9 cellular contexts compared by ENCODE assay signal in genomic region chr22:39292002-39292401, GRCh38. TPM values are rescaled to one million over a fixed set of nuclear protein-coding genes. Genes with fewer than 3 reads are reported as not detected.
A peak's percentile ranks its signal among the peaks of the same experiment; 100 is the strongest.
DNase-seq lines count a peak whose midpoint lies in the region; ATAC-seq and TF ChIP-seq lines count a peak whose summit lies in the region.
"Had no signal": no experiment of that assay in that cellular context is flagged by ENCODE, and none has a peak within 500 bp of the region (broad histone marks: within the 10 kb centered on the region; RNA-seq: fewer than 3 reads in every experiment).

No MANE protein-coding gene starts in this region.

- intact Hi-C loops in A673 (cut with micrococcal nuclease; ENCODE audit: unreplicated experiment) (no loop called here), left cardiac atrium (cut with DNase I) (no loop called here), prostate gland (cut with DNase I) (no loop called here)

- H3K27me3 Mint-ChIP-seq in T-helper 2 cell treated with Interferon-gamma antibody and Interleukin-4, amounts not matched to agents 5 μg/mL and 100 μg/mL, for 36 hours (ENCODE audit: low read depth) = no peaks in the 10 kb centered on the region

- 0 out of 2 replicates have a peak overlapping the region, but pooled peaks have one; percentile 21 for H3K9ac ChIP-seq in SK-N-SH

- ATAC-seq in left cardiac atrium = peak; percentile 4 to 5
- no peak for ATAC-seq in HG03342 (IDR thresholded peaks at IDR 0.05; ENCODE audit: unreplicated experiment)

- DNase-seq in A673 (ENCODE audit: low spot score) (peak; percentile 49), SK-N-SH (no peak), left cardiac atrium (no peak), prostate gland (ENCODE audit: low spot score) (no peak), DMS 273 (lab: John Stamatoyannopoulos, UW; ENCODE audit: unreplicated experiment) (no peak), globus pallidus (ENCODE audit: low spot score) (no peak)
- no peak for DNase-seq in T-helper 2 cell treated with Interferon-gamma antibody and Interleukin-4, amounts not matched to agents 5 μg/mL and 100 μg/mL, for 36 hours (ENCODE audit: low spot score)
- DNase-seq: activated naive CD4-positive, alpha-beta T cell treated with anti-CD3 and anti-CD28 coated beads, Interleukin-2, amount 50 U/mL, for 16 hours had no signal

- H3K27ac ChIP-seq in A673 (ENCODE audit: low read depth, low read length, poor library complexity, severe bottlenecking) (peak overlapping the region; percentile 69), SK-N-SH (ENCODE audit: low read depth in 2 of 2, low read length in 1 of 2) (peak overlapping the region in 1 of 2 experiments; percentile 61; a peak in 2 of 4 replicates), prostate gland (peak overlapping the region; percentile 61 to 71)

- H3K27me3 ChIP-seq in A673 (replicated peaks; ENCODE audit: insufficient read depth, low read depth, low read length, poor library complexity) (no peaks in the 10 kb centered on the region), SK-N-SH (ENCODE audit: insufficient read depth) (no peaks in the 10 kb centered on the region), prostate gland (replicated peaks; ENCODE audit: insufficient read depth) (no peaks in the 10 kb centered on the region)

- TF ChIP-seq POLR2A in prostate gland (IDR thresholded peaks at IDR 0.05) = no peak

- H3K4me3 ChIP-seq in A673 (ENCODE audit: low read depth, low read length, poor library complexity, severe bottlenecking) (no peak overlapping the region), SK-N-SH (ENCODE audit: low read depth in 2 of 2, low read length in 1 of 2) (no peak overlapping the region), prostate gland (no peak overlapping the region)

- no peaks in the 10 kb centered on the region for H3K9me3 ChIP-seq in A673 (ENCODE audit: low read depth, low read length, poor library complexity, severe bottlenecking)
- H3K9me3 ChIP-seq in SK-N-SH = no peaks in the 10 kb centered on the region
- no peaks in the 10 kb centered on the region for H3K9me3 ChIP-seq in prostate gland

- no peaks in the 10 kb centered on the region for H3K9me2 ChIP-seq in SK-N-SH

- peaks cover 20% of the 10 kb centered on the region for H3K4me1 ChIP-seq in A673 (ENCODE audit: insufficient read depth, low read length, poor library complexity, severe bottlenecking)
- peaks cover 0 to 7% of the 10 kb centered on the region in 2 experiments; a peak in 2 of 4 replicates for H3K4me1 ChIP-seq in SK-N-SH (ENCODE audit: control insufficient read depth in 1 of 2, insufficient read depth in 2 of 2, low read depth in 1 of 2, low read length in 1 of 2)
- peaks cover 23% of the 10 kb centered on the region for H3K4me1 ChIP-seq in prostate gland (replicated peaks)

- BruUV-seq in A673 (replicated peaks; lab: Mats Ljungman, UMichigan) = no TSS peak

- no peak for TF ChIP-seq RAD21 in SK-N-SH (IDR thresholded peaks at IDR 0.05; ENCODE audit: low read length)

- TF ChIP-seq CTCF in A673 (conservative IDR thresholded peaks at IDR 0.05; ENCODE audit: low read depth, low read length) = no peak
- TF ChIP-seq CTCF in SK-N-SH (IDR thresholded peaks at IDR 0.05) = no peak
- TF ChIP-seq CTCF in prostate gland (IDR thresholded peaks at IDR 0.05) = no peak

- CTCF ChIA-PET in A673 (lab: Charles Lee) (no interaction called here), SK-N-SH (lab: Yijun Ruan, JAX) (no interaction called here)

- no peaks in the 10 kb centered on the region for H4K20me1 ChIP-seq in SK-N-SH (ENCODE audit: insufficient read depth)

- no peak for TF ChIP-seq EP300 in SK-N-SH (IDR thresholded peaks at IDR 0.05; ENCODE audit: borderline replicate concordance in 1 of 2, low read depth in 1 of 2, low read length in 1 of 2)

- H3K4me1 Mint-ChIP-seq in T-helper 2 cell treated with Interferon-gamma antibody and Interleukin-4, amounts not matched to agents 5 μg/mL and 100 μg/mL, for 36 hours (ENCODE audit: low read depth) = no peaks in the 10 kb centered on the region

- no peak overlapping the region for H3K4me3 Mint-ChIP-seq in T-helper 2 cell treated with Interferon-gamma antibody and Interleukin-4, amounts not matched to agents 5 μg/mL and 100 μg/mL, for 36 hours

- no peaks in the 10 kb centered on the region for H3F3A ChIP-seq in SK-N-SH (replicated peaks; ENCODE audit: insufficient read depth)

- H3K36me3 ChIP-seq in A673 (ENCODE audit: insufficient read depth, low read length, poor library complexity, severe bottlenecking) = no peaks in the 10 kb centered on the region
- no peaks in the 10 kb centered on the region for H3K36me3 ChIP-seq in SK-N-SH (replicated peaks in 1 of 2; ENCODE audit: control insufficient read depth in 1 of 2, insufficient read depth in 2 of 2, low read length in 1 of 2)
- H3K36me3 ChIP-seq in prostate gland = no peaks in the 10 kb centered on the region

- POLR2A ChIA-PET in A673 (lab: Charles Lee; ENCODE audit: low non-redundant PET) (interaction anchor here (1.2 kb wide), 1 partner anchor 27 kb away, joined by 4 read pairs; the partner anchor contains the start of gene RPL3), SK-N-SH (lab: Yijun Ruan, JAX) (no interaction called here)

- H3K36me3 Mint-ChIP-seq in T-helper 2 cell treated with Interferon-gamma antibody and Interleukin-4, amounts not matched to agents 5 μg/mL and 100 μg/mL, for 36 hours (ENCODE audit: low read depth) = no peaks in the 10 kb centered on the region

- H3K9me3 Mint-ChIP-seq in T-helper 2 cell treated with Interferon-gamma antibody and Interleukin-4, amounts not matched to agents 5 μg/mL and 100 μg/mL, for 36 hours = no peaks in the 10 kb centered on the region

- no peak overlapping the region for H3K27ac Mint-ChIP-seq in T-helper 2 cell treated with Interferon-gamma antibody and Interleukin-4, amounts not matched to agents 5 μg/mL and 100 μg/mL, for 36 hours

- no CpG with 5 or more reads among the region's 21 CpGs for WGBS in SK-N-SH (ENCODE audit: low lambda C conversion rate)
- WGBS in prostate gland = 51% methylated on average over 11 of the region's 21 CpGs

- no peak overlapping the region for H2AFZ ChIP-seq in SK-N-SH (ENCODE audit: low read depth)

- H3K4me2 ChIP-seq in SK-N-SH = peak overlapping the region; percentile 41; the same call in 1 of the 2 replicates

- no peaks in the 10 kb centered on the region for H3K79me2 ChIP-seq in SK-N-SH (ENCODE audit: insufficient read depth)

TF ChIP-seq in SK-N-SH, 30 proteins besides CTCF, POLR2A, EP300 and RAD21 (continues in another document):
- TF ChIP-seq REST (IDR thresholded peaks at IDR 0.05; ENCODE audit: low read depth, low read length) (no peak), SIN3A (IDR thresholded peaks at IDR 0.05; ENCODE audit: borderline replicate concordance, low read depth, low read length) (no peak), EZH2phosphoT487 (IDR thresholded peaks at IDR 0.05; ENCODE audit: borderline replicate concordance, low read depth) (no peak), ELF1 (IDR thresholded peaks at IDR 0.05) (no peak), POLR2AphosphoS5 (IDR thresholded peaks at IDR 0.05; ENCODE audit: low read depth, low read length) (no peak), SMC3 (IDR thresholded peaks at IDR 0.05; ENCODE audit: low read depth, low read length) (no peak)

RNA-seq across cellular contexts. Expression of gene RPL3, which starts 27.4 kb away (rescaled TPM):
- total RNA-seq in A673 (2021) = 1,117 and 1,141 TPM in 2 replicates
- 4,089 and 4,976 TPM in 2 replicates for polyA plus RNA-seq in SK-N-SH (2012; rRNA removed)
- 3,345 and 4,370 TPM in 2 replicates for polyA plus RNA-seq in SK-N-SH (2012; cell fraction: cytosol; rRNA removed)
- 1,624 and 1,631 TPM in 2 replicates for polyA plus RNA-seq in SK-N-SH (2012; cell fraction: nucleus; rRNA removed)
- 1,000 to 10,000 TPM in 1 of 2 donors, 100 to 1,000 TPM in 1; 796 to 1,078 TPM for total RNA-seq in left cardiac atrium
- total RNA-seq in prostate gland = 1,000 to 10,000 TPM; 2,375 to 2,654 TPM

RNA-seq across cellular contexts. Expression of gene PDGFB, which starts 47.2 kb away (rescaled TPM):
- 0.09 and 0.13 TPM in 2 replicates for total RNA-seq in A673 (2021)
- 0.19 and 0.44 TPM in 2 replicates for polyA plus RNA-seq in SK-N-SH (2012; rRNA removed)
- 0.06 and 0.16 TPM in 2 replicates for polyA plus RNA-seq in SK-N-SH (2012; cell fraction: cytosol; rRNA removed)
- 0.11 and 0.16 TPM in 2 replicates for polyA plus RNA-seq in SK-N-SH (2012; cell fraction: nucleus; rRNA removed)
- 10 to 100 TPM; 17.5 to 51.2 TPM for total RNA-seq in left cardiac atrium
- total RNA-seq in prostate gland = 10 to 100 TPM in 1 of 2 donors, 1 to 10 TPM in 1; 9.9 to 16.4 TPM

RNA-seq across cellular contexts. Expression of gene SYNGR1, which starts 57.8 kb away (rescaled TPM):
- total RNA-seq in A673 (2021) = 31.7 and 36.7 TPM in 2 replicates
- 18.1 and 18.7 TPM in 2 replicates for polyA plus RNA-seq in SK-N-SH (2012; rRNA removed)
- 6.5 and 12.2 TPM in 2 replicates for polyA plus RNA-seq in SK-N-SH (2012; cell fraction: cytosol; rRNA removed)
- polyA plus RNA-seq in SK-N-SH (2012; cell fraction: nucleus; rRNA removed) = 29.3 and 35.7 TPM in 2 replicates
- total RNA-seq in left cardiac atrium = 10 to 100 TPM; 48.3 to 60.8 TPM
- total RNA-seq in prostate gland = 10 to 100 TPM; 38.3 to 43.8 TPM
